Comparison of ENCODE assay signal across 9 cellular contexts in genomic region chr11:64237484-64237951, GRCh38. TPM values are rescaled to one million over a fixed set of nuclear protein-coding genes. Genes with fewer than 3 reads are reported as not detected.
DNase-seq lines count a peak whose midpoint lies in the region; ATAC-seq lines count a peak whose summit lies in the region.
"Had no signal": no experiment of that assay in that cellular context is flagged by ENCODE, and none has a peak within 500 bp of the region (broad histone marks: within the 10 kb centered on the region; RNA-seq: fewer than 3 reads in every experiment).

No MANE protein-coding gene starts in this region.

- peak in 1 of 5 donors; percentile 32 for DNase-seq in CD4-positive, alpha-beta memory T cell
- peak in 2 of 3 experiments; percentile 91 to 95 for DNase-seq in NCI-H1417 (lab: John Stamatoyannopoulos, UW)
- DNase-seq in activated T-helper 2 cell treated with anti-CD3 and anti-CD28 coated beads, Interferon-gamma antibody, Interleukin-2, Interleukin-4, amounts not matched to agents 10 μg/mL and 5 μg/mL and 100 μg/mL, durations not matched to agents 14 hours and 24 hours and 36 hours (ENCODE audit: low spot score): no peak
- DNase-seq in NCI-H82 (lab: John Stamatoyannopoulos, UW): no peak
- no peak for DNase-seq in T-helper 1 cell
- DNase-seq: MM.1S had no signal

- no peaks in the 10 kb centered on the region for H3K9me3 ChIP-seq in CD4-positive, alpha-beta memory T cell (ENCODE audit: control insufficient read depth in 1 of 2, low read length in 2 of 2)
- no peaks in the 10 kb centered on the region for H3K9me3 ChIP-seq in mucosa of stomach (ENCODE audit: control insufficient read depth, low read length)

- H3K27ac ChIP-seq in CD4-positive, alpha-beta memory T cell (ENCODE audit: low read depth, low read length): no peak overlapping the region

- CTCF ChIA-PET in CD4-positive, alpha-beta memory T cell (lab: Charles Lee; ENCODE audit: partially characterized antibody): interaction anchor here (0.9 to 2.3 kb wide), 5 partner anchors 11 to 33 kb away, joined by 3 to 7 read pairs (median 4); partner anchors contain the start of genes FERMT3, NUDT22, PLCB3 and TRPT1

- peak overlapping the region; percentile 45 for H3K9ac ChIP-seq in mucosa of stomach (ENCODE audit: low read length)

- H3K4me1 Mint-ChIP-seq in CD4-positive, alpha-beta memory T cell: peaks cover 18 to 47% (median 28%) of the 10 kb centered on the region in 4 donors
- H3K4me1 Mint-ChIP-seq in activated T-helper 2 cell treated with anti-CD3 and anti-CD28 coated beads, Interferon-gamma antibody, Interleukin-2, Interleukin-4, amounts not matched to agents 10 μg/mL and 5 μg/mL and 100 μg/mL, durations not matched to agents 14 hours and 24 hours and 36 hours (ENCODE audit: low read depth): peaks cover 19% of the 10 kb centered on the region

- H3K9me3 Mint-ChIP-seq in CD4-positive, alpha-beta memory T cell: no peaks in the 10 kb centered on the region
- H3K9me3 Mint-ChIP-seq in activated T-helper 2 cell treated with anti-CD3 and anti-CD28 coated beads, Interferon-gamma antibody, Interleukin-2, Interleukin-4, amounts not matched to agents 10 μg/mL and 5 μg/mL and 100 μg/mL, durations not matched to agents 14 hours and 24 hours and 36 hours: no peaks in the 10 kb centered on the region

- POLR2A ChIA-PET in CD4-positive, alpha-beta memory T cell (lab: Charles Lee; ENCODE audit: partially characterized antibody): interaction anchor here (1.0 to 38.9 kb wide), 3 partner anchors 13 to 34 kb away, joined by 4 to 937 read pairs (median 200); partner anchors contain the start of genes FERMT3, NUDT22 and TRPT1

- H3K36me3 ChIP-seq in CD4-positive, alpha-beta memory T cell (ENCODE audit: insufficient read depth, low read length): peaks cover 7% of the 10 kb centered on the region
- no peaks in the 10 kb centered on the region for H3K36me3 ChIP-seq in mucosa of stomach (ENCODE audit: control insufficient read depth, insufficient read depth, low read length)

- no peaks in the 10 kb centered on the region for H3K27me3 ChIP-seq in CD4-positive, alpha-beta memory T cell (ENCODE audit: insufficient read depth, low read length)
- no peaks in the 10 kb centered on the region for H3K27me3 ChIP-seq in mucosa of stomach (ENCODE audit: control insufficient read depth, insufficient read depth, low read length)

- no peak overlapping the region for H3K4me3 ChIP-seq in CD4-positive, alpha-beta memory T cell (ENCODE audit: low read length in 2 of 2)
- no peak overlapping the region for H3K4me3 ChIP-seq in mucosa of stomach (ENCODE audit: low read length)

- no peaks in the 10 kb centered on the region for H3K27me3 Mint-ChIP-seq in CD4-positive, alpha-beta memory T cell
- no peaks in the 10 kb centered on the region for H3K27me3 Mint-ChIP-seq in activated T-helper 2 cell treated with anti-CD3 and anti-CD28 coated beads, Interferon-gamma antibody, Interleukin-2, Interleukin-4, amounts not matched to agents 10 μg/mL and 5 μg/mL and 100 μg/mL, durations not matched to agents 14 hours and 24 hours and 36 hours (ENCODE audit: low read depth)

- H3K4me1 ChIP-seq in CD4-positive, alpha-beta memory T cell (ENCODE audit: insufficient read depth, low read length): peaks cover 39% of the 10 kb centered on the region
- peaks cover 69% of the 10 kb centered on the region for H3K4me1 ChIP-seq in mucosa of stomach (ENCODE audit: control insufficient read depth, insufficient read depth, low read length)

- peaks cover 0 to 36% of the 10 kb centered on the region in 2 donors for H3K36me3 Mint-ChIP-seq in CD4-positive, alpha-beta memory T cell
- peaks cover 36% of the 10 kb centered on the region for H3K36me3 Mint-ChIP-seq in activated T-helper 2 cell treated with anti-CD3 and anti-CD28 coated beads, Interferon-gamma antibody, Interleukin-2, Interleukin-4, amounts not matched to agents 10 μg/mL and 5 μg/mL and 100 μg/mL, durations not matched to agents 14 hours and 24 hours and 36 hours (ENCODE audit: low read depth)

- ATAC-seq in HG03039 (IDR thresholded peaks at IDR 0.05; ENCODE audit: unreplicated experiment): no peak
- no peak for ATAC-seq in GM18870 (IDR thresholded peaks at IDR 0.05; ENCODE audit: unreplicated experiment)

- H3K4me3 Mint-ChIP-seq in CD4-positive, alpha-beta memory T cell: peak overlapping the region in 2 of 8 donors; percentile 10 to 21
- peak overlapping the region; percentile 13 for H3K4me3 Mint-ChIP-seq in activated T-helper 2 cell treated with anti-CD3 and anti-CD28 coated beads, Interferon-gamma antibody, Interleukin-2, Interleukin-4, amounts not matched to agents 10 μg/mL and 5 μg/mL and 100 μg/mL, durations not matched to agents 14 hours and 24 hours and 36 hours (ENCODE audit: low read depth)

- intact Hi-C loops in CD4-positive, alpha-beta memory T cell (cut with micrococcal nuclease): no loop called here
- intact Hi-C loops in activated T-helper 2 cell treated with anti-CD3 and anti-CD28 coated beads, Interferon-gamma antibody, Interleukin-2, Interleukin-4, amounts not matched to agents 10 μg/mL and 5 μg/mL and 100 μg/mL, durations not matched to agents 14 hours and 24 hours and 36 hours (cut with micrococcal nuclease): no loop called here

- H3K27ac Mint-ChIP-seq in CD4-positive, alpha-beta memory T cell: peak overlapping the region in 6 of 7 donors; percentile 42 to 100 (median 72)
- H3K27ac Mint-ChIP-seq in activated T-helper 2 cell treated with anti-CD3 and anti-CD28 coated beads, Interferon-gamma antibody, Interleukin-2, Interleukin-4, amounts not matched to agents 10 μg/mL and 5 μg/mL and 100 μg/mL, durations not matched to agents 14 hours and 24 hours and 36 hours: no peak overlapping the region

RNA-seq across cellular contexts. Expression of gene VEGFB, which starts 3.1 kb away (rescaled TPM):
- total RNA-seq in CD4-positive, alpha-beta memory T cell: 10 to 100 TPM; 96.8 to 97.3 TPM
- polyA plus RNA-seq in CD4-positive, alpha-beta memory T cell: 10 to 100 TPM in 1 of 2 donors, 1 to 10 TPM in 1; 2.3 to 22.2 TPM
- 67.4 and 82.0 TPM in 2 replicates for total RNA-seq in activated T-helper 2 cell treated with anti-CD3 and anti-CD28 coated beads, Interferon-gamma antibody, Interleukin-2, Interleukin-4, amounts not matched to agents 10 μg/mL and 5 μg/mL and 100 μg/mL, durations not matched to agents 14 hours and 24 hours and 36 hours

RNA-seq across cellular contexts. Expression of gene FKBP2, which starts 3.4 kb away (rescaled TPM):
- 10 to 100 TPM; 41.4 to 46.4 TPM for total RNA-seq in CD4-positive, alpha-beta memory T cell
- polyA plus RNA-seq in CD4-positive, alpha-beta memory T cell: 100 to 1,000 TPM; 106 to 107 TPM
- total RNA-seq in activated T-helper 2 cell treated with anti-CD3 and anti-CD28 coated beads, Interferon-gamma antibody, Interleukin-2, Interleukin-4, amounts not matched to agents 10 μg/mL and 5 μg/mL and 100 μg/mL, durations not matched to agents 14 hours and 24 hours and 36 hours: 36.6 and 37.1 TPM in 2 replicates

RNA-seq across cellular contexts. Expression of gene DNAJC4, which starts 7.2 kb away (rescaled TPM):
- total RNA-seq in CD4-positive, alpha-beta memory T cell: 10 to 100 TPM; 60.6 to 64.5 TPM
- polyA plus RNA-seq in CD4-positive, alpha-beta memory T cell: 10 to 100 TPM; 15.6 to 23.6 TPM
- total RNA-seq in activated T-helper 2 cell treated with anti-CD3 and anti-CD28 coated beads, Interferon-gamma antibody, Interleukin-2, Interleukin-4, amounts not matched to agents 10 μg/mL and 5 μg/mL and 100 μg/mL, durations not matched to agents 14 hours and 24 hours and 36 hours: 24.5 and 25.8 TPM in 2 replicates

RNA-seq across cellular contexts. Expression of gene PPP1R14B, which starts 9.2 kb away (rescaled TPM):
- total RNA-seq in CD4-positive, alpha-beta memory T cell: 10 to 100 TPM; 32.2 to 38.4 TPM
- 10 to 100 TPM; 52.1 to 83.5 TPM for polyA plus RNA-seq in CD4-positive, alpha-beta memory T cell
- total RNA-seq in activated T-helper 2 cell treated with anti-CD3 and anti-CD28 coated beads, Interferon-gamma antibody, Interleukin-2, Interleukin-4, amounts not matched to agents 10 μg/mL and 5 μg/mL and 100 μg/mL, durations not matched to agents 14 hours and 24 hours and 36 hours: 262 and 273 TPM in 2 replicates

RNA-seq across cellular contexts. Expression of gene NUDT22, which starts 11.4 kb away (rescaled TPM):
- 100 to 1,000 TPM in 1 of 2 experiments, 10 to 100 TPM in 1; 83.9 to 101 TPM for total RNA-seq in CD4-positive, alpha-beta memory T cell
- polyA plus RNA-seq in CD4-positive, alpha-beta memory T cell: 10 to 100 TPM; 38.1 to 69.6 TPM
- total RNA-seq in activated T-helper 2 cell treated with anti-CD3 and anti-CD28 coated beads, Interferon-gamma antibody, Interleukin-2, Interleukin-4, amounts not matched to agents 10 μg/mL and 5 μg/mL and 100 μg/mL, durations not matched to agents 14 hours and 24 hours and 36 hours: 72.8 and 77.0 TPM in 2 replicates

Comparison
In these comparisons a context has a peak if more than half of its experiments do, and no peak if none do; other contexts are left out.
1. DNase-seq: peak in NCI-H1417 (2 of 3); none in activated T-helper 2 cell treated with anti-CD3 and anti-CD28 coated beads, Interferon-gamma antibody, Interleukin-2, Interleukin-4, amounts not matched to agents 10 μg/mL and 5 μg/mL and 100 μg/mL, durations not matched to agents 14 hours and 24 hours and 36 hours (single experiment), NCI-H82 (single experiment) and T-helper 1 cell (0 of 5).